ENCODE assay signal across 1 cellular context in genomic region chr1:89995595-89996397, GRCh38.
TF ChIP-seq lines count a peak whose summit lies in the region.

No MANE protein-coding gene starts in this region.

TF ChIP-seq in HCT116, 20 proteins besides CTCF, POLR2A, EP300 and RAD21 (continued from another document):
- TF ChIP-seq REST (IDR thresholded peaks at IDR 0.05; ENCODE audit: low read depth) (no peak), MAX (IDR thresholded peaks at IDR 0.05) (no peak)
TF ChIP-seq in HCT116: peak in this region for 0.
